ENCODE assay signal across 8 cellular contexts in genomic region chrX:71128915-71129765, GRCh38. TPM values are rescaled to one million over a fixed set of nuclear protein-coding genes. Genes with fewer than 3 reads are reported as not detected.
DNase-seq lines count a peak whose midpoint lies in the region; ATAC-seq and TF ChIP-seq lines count a peak whose summit lies in the region.

No MANE protein-coding gene starts in this region.

- H3K27me3 Mint-ChIP-seq in activated T-helper 1 cell treated with anti-CD3 and anti-CD28 coated beads, Interleukin-12 subunit alpha, Interleukin-12 subunit beta, Interleukin-2, Interleukin-4 antibody, amounts not matched to agents 30 ng/mL and 10 ng/mL and 1 ng/mL, durations not matched to agents 14 hours and 24 hours and 36 hours (ENCODE audit: insufficient read depth), result peaks cover 1% of the 10 kb centered on the region

- DNase-seq in GM12865 (ENCODE audit: low read depth), result peak; percentile 68
- DNase-seq in activated T-helper 1 cell treated with anti-CD3 and anti-CD28 coated beads, Interleukin-12 subunit alpha, Interleukin-12 subunit beta, Interleukin-2, Interleukin-4 antibody, amounts not matched to agents 30 ng/mL and 10 ng/mL and 1 ng/mL, durations not matched to agents 14 hours and 24 hours and 36 hours (ENCODE audit: low spot score), result peak; percentile 61
- peak; percentile 53 for DNase-seq in fibroblast of mammary gland (ENCODE audit: low read depth)
- peak in 49 of 56 donors; percentile 1 to 81 (median 28) for DNase-seq in nucleus accumbens (lab: John Stamatoyannopoulos, UW)
- peak; percentile 7 for DNase-seq in thoracic aorta (ENCODE audit: low spot score)

- peaks cover 19% of the 10 kb centered on the region for H3K4me1 Mint-ChIP-seq in activated T-helper 1 cell treated with anti-CD3 and anti-CD28 coated beads, Interleukin-12 subunit alpha, Interleukin-12 subunit beta, Interleukin-2, Interleukin-4 antibody, amounts not matched to agents 30 ng/mL and 10 ng/mL and 1 ng/mL, durations not matched to agents 14 hours and 24 hours and 36 hours (ENCODE audit: low read depth)

- TF ChIP-seq CTCF in GM12865 (IDR thresholded peaks at IDR 0.05; ENCODE audit: insufficient read depth, low read depth, low read length, missing control alignments) (peak; percentile 72), fibroblast of mammary gland (conservative IDR thresholded peaks at IDR 0.05; ENCODE audit: control insufficient read depth, insufficient read depth, low read depth, low read length) (peak; percentile 74), thoracic aorta (IDR thresholded peaks at IDR 0.05) (peak; percentile 63)

- peak overlapping the region; percentile 46 for H3K4me3 Mint-ChIP-seq in activated T-helper 1 cell treated with anti-CD3 and anti-CD28 coated beads, Interleukin-12 subunit alpha, Interleukin-12 subunit beta, Interleukin-2, Interleukin-4 antibody, amounts not matched to agents 30 ng/mL and 10 ng/mL and 1 ng/mL, durations not matched to agents 14 hours and 24 hours and 36 hours

- no peaks in the 10 kb centered on the region for H3K27me3 ChIP-seq in thoracic aorta (replicated peaks; ENCODE audit: insufficient read depth)

- H3K36me3 Mint-ChIP-seq in activated T-helper 1 cell treated with anti-CD3 and anti-CD28 coated beads, Interleukin-12 subunit alpha, Interleukin-12 subunit beta, Interleukin-2, Interleukin-4 antibody, amounts not matched to agents 30 ng/mL and 10 ng/mL and 1 ng/mL, durations not matched to agents 14 hours and 24 hours and 36 hours (ENCODE audit: low read depth), result peaks cover 57% of the 10 kb centered on the region

- no peak overlapping the region for H3K4me3 ChIP-seq in GM12865 (ENCODE audit: low read depth, low read length)
- H3K4me3 ChIP-seq in fibroblast of mammary gland (ENCODE audit: control insufficient read depth, low read depth, low read length), result no peak overlapping the region
- no peak overlapping the region for H3K4me3 ChIP-seq in thoracic aorta

- ATAC-seq in HG02884 (IDR thresholded peaks at IDR 0.05; ENCODE audit: unreplicated experiment) (peak; percentile 52), thoracic aorta (ENCODE audit: insufficient number of reproducible peaks, low FRiP score, low read depth) (no peak), GM18498 (IDR thresholded peaks at IDR 0.05; ENCODE audit: unreplicated experiment) (no peak)

- peaks cover 44% of the 10 kb centered on the region for H3K36me3 ChIP-seq in thoracic aorta

- H3K9me3 Mint-ChIP-seq in activated T-helper 1 cell treated with anti-CD3 and anti-CD28 coated beads, Interleukin-12 subunit alpha, Interleukin-12 subunit beta, Interleukin-2, Interleukin-4 antibody, amounts not matched to agents 30 ng/mL and 10 ng/mL and 1 ng/mL, durations not matched to agents 14 hours and 24 hours and 36 hours, result no peaks in the 10 kb centered on the region

- H3K4me1 ChIP-seq in thoracic aorta (ENCODE audit: control insufficient read depth in 1 of 2, low read depth in 2 of 2), result no peaks in the 10 kb centered on the region

- intact Hi-C loops in activated T-helper 1 cell treated with anti-CD3 and anti-CD28 coated beads, Interleukin-12 subunit alpha, Interleukin-12 subunit beta, Interleukin-2, Interleukin-4 antibody, amounts not matched to agents 30 ng/mL and 10 ng/mL and 1 ng/mL, durations not matched to agents 14 hours and 24 hours and 36 hours (cut with micrococcal nuclease), result loop anchor here (1.0 kb wide), 6 partner anchors 11 to 159 kb away; partner anchors contain the start of genes IL2RG, MED12 and SNX12

- no peaks in the 10 kb centered on the region for H3K9me3 ChIP-seq in thoracic aorta

- H3K27ac ChIP-seq in thoracic aorta, result no peak overlapping the region

- H3K27ac Mint-ChIP-seq in activated T-helper 1 cell treated with anti-CD3 and anti-CD28 coated beads, Interleukin-12 subunit alpha, Interleukin-12 subunit beta, Interleukin-2, Interleukin-4 antibody, amounts not matched to agents 30 ng/mL and 10 ng/mL and 1 ng/mL, durations not matched to agents 14 hours and 24 hours and 36 hours, result peak overlapping the region; percentile 63

TF ChIP-seq in PFSK-1, 5 proteins besides CTCF, POLR2A, EP300 and RAD21:
- no peak for TF ChIP-seq POLR2AphosphoS5 (IDR thresholded peaks at IDR 0.05; ENCODE audit: low read depth, low read length)
- no peak for TF ChIP-seq SIN3A (IDR thresholded peaks at IDR 0.05; ENCODE audit: borderline replicate concordance, insufficient read depth, low read length)
- peak; percentile 32 for TF ChIP-seq FOXP2 (optimal IDR thresholded peaks at IDR 0.05; ENCODE audit: borderline replicate concordance, extremely low read depth, extremely low read length, insufficient read depth)
- TF ChIP-seq TAF1 (IDR thresholded peaks at IDR 0.05; ENCODE audit: borderline replicate concordance, insufficient read depth, low read length), result no peak

RNA-seq across cellular contexts. Expression of gene MED12, which starts 10.7 kb away (rescaled TPM):
- 54.3 TPM for polyA plus RNA-seq in PFSK-1 (2012; ENCODE audit: insufficient read length, low read depth)
- total RNA-seq in activated T-helper 1 cell treated with anti-CD3 and anti-CD28 coated beads, Interleukin-12 subunit alpha, Interleukin-12 subunit beta, Interleukin-2, Interleukin-4 antibody, amounts not matched to agents 30 ng/mL and 10 ng/mL and 1 ng/mL, durations not matched to agents 14 hours and 24 hours and 36 hours, result 59.9 and 65.4 TPM in 2 replicates
- total RNA-seq in thoracic aorta, result 10 to 100 TPM; 22.9 to 48.8 TPM

RNA-seq across cellular contexts. Expression of gene NLGN3, which starts 15.5 kb away (rescaled TPM):
- 2.0 TPM for polyA plus RNA-seq in PFSK-1 (2012; ENCODE audit: insufficient read length, low read depth)
- total RNA-seq in activated T-helper 1 cell treated with anti-CD3 and anti-CD28 coated beads, Interleukin-12 subunit alpha, Interleukin-12 subunit beta, Interleukin-2, Interleukin-4 antibody, amounts not matched to agents 30 ng/mL and 10 ng/mL and 1 ng/mL, durations not matched to agents 14 hours and 24 hours and 36 hours, result 1.1 and 1.6 TPM in 2 replicates
- 1 to 10 TPM; 1.1 to 1.8 TPM for total RNA-seq in thoracic aorta

RNA-seq across cellular contexts. Expression of gene IL2RG, which starts 17.8 kb away (rescaled TPM):
- not detected for polyA plus RNA-seq in PFSK-1 (2012; ENCODE audit: insufficient read length, low read depth)
- total RNA-seq in activated T-helper 1 cell treated with anti-CD3 and anti-CD28 coated beads, Interleukin-12 subunit alpha, Interleukin-12 subunit beta, Interleukin-2, Interleukin-4 antibody, amounts not matched to agents 30 ng/mL and 10 ng/mL and 1 ng/mL, durations not matched to agents 14 hours and 24 hours and 36 hours, result 375 and 397 TPM in 2 replicates
- 10 to 100 TPM in 1 of 2 donors, 1 to 10 TPM in 1; 4.9 to 14.2 TPM for total RNA-seq in thoracic aorta

RNA-seq across cellular contexts. Expression of gene CXorf65, which starts 22.6 kb away (rescaled TPM):
- polyA plus RNA-seq in PFSK-1 (2012; ENCODE audit: insufficient read length, low read depth), result not detected
- total RNA-seq in activated T-helper 1 cell treated with anti-CD3 and anti-CD28 coated beads, Interleukin-12 subunit alpha, Interleukin-12 subunit beta, Interleukin-2, Interleukin-4 antibody, amounts not matched to agents 30 ng/mL and 10 ng/mL and 1 ng/mL, durations not matched to agents 14 hours and 24 hours and 36 hours, result 17.1 and 21.2 TPM in 2 replicates
- total RNA-seq in thoracic aorta, result not detected

RNA-seq across cellular contexts. Expression of gene FOXO4, which starts 33.5 kb away (rescaled TPM):
- 7.9 TPM for polyA plus RNA-seq in PFSK-1 (2012; ENCODE audit: insufficient read length, low read depth)
- total RNA-seq in activated T-helper 1 cell treated with anti-CD3 and anti-CD28 coated beads, Interleukin-12 subunit alpha, Interleukin-12 subunit beta, Interleukin-2, Interleukin-4 antibody, amounts not matched to agents 30 ng/mL and 10 ng/mL and 1 ng/mL, durations not matched to agents 14 hours and 24 hours and 36 hours, result 10.7 and 11.9 TPM in 2 replicates
- 10 to 100 TPM; 10.9 to 19.2 TPM for total RNA-seq in thoracic aorta

Comparison
In these comparisons a context has a peak if more than half of its experiments do, and no peak if none do; other contexts are left out.
1. DNase-seq: peak in every context shown above with its lines; median percentile 68 in GM12865; 61 in activated T-helper 1 cell treated with anti-CD3 and anti-CD28 coated beads, Interleukin-12 subunit alpha, Interleukin-12 subunit beta, Interleukin-2, Interleukin-4 antibody, amounts not matched to agents 30 ng/mL and 10 ng/mL and 1 ng/mL, durations not matched to agents 14 hours and 24 hours and 36 hours; 53 in fibroblast of mammary gland; 28 in nucleus accumbens; 7 in thoracic aorta.
2. RNA of gene IL2RG, which starts 17.8 kb away (total RNA-seq): 375 to 397 TPM in activated T-helper 1 cell treated with anti-CD3 and anti-CD28 coated beads, Interleukin-12 subunit alpha, Interleukin-12 subunit beta, Interleukin-2, Interleukin-4 antibody, amounts not matched to agents 30 ng/mL and 10 ng/mL and 1 ng/mL, durations not matched to agents 14 hours and 24 hours and 36 hours; 4.9 to 14.2 TPM in thoracic aorta; every median in the first group is over 10 times any median in the second.
3. Peak in every context shown above with its lines, with median percentiles within 50 percentile points of each other: CTCF ChIP-seq.